In the genomic region with DNA sequence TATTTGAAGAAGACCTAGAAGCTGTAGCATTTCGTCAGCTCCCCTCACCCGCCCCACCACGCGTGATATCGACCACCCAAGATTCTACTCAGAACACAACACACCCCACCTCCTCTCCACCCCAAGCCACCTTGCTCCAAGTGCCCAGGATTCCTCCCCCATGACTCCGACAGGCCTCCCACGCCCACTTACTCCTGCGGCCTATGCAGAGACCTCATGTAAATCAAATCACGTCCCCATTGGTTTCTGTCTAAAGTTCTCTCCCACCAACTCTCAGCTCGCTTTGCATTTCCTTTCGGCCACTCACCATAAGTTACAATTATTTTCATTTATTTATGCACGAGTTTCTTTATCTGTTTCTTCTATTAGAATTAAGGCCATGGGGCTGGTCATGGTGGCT, we compare ENCODE assay signal across 1 cellular context.
TF ChIP-seq lines count a peak whose summit lies in the region.

No MANE protein-coding gene starts in this region.

TF ChIP-seq in GM23338, 12 proteins besides CTCF, POLR2A, EP300 and RAD21 (continued from another document):
- TF ChIP-seq, protein P1, sequence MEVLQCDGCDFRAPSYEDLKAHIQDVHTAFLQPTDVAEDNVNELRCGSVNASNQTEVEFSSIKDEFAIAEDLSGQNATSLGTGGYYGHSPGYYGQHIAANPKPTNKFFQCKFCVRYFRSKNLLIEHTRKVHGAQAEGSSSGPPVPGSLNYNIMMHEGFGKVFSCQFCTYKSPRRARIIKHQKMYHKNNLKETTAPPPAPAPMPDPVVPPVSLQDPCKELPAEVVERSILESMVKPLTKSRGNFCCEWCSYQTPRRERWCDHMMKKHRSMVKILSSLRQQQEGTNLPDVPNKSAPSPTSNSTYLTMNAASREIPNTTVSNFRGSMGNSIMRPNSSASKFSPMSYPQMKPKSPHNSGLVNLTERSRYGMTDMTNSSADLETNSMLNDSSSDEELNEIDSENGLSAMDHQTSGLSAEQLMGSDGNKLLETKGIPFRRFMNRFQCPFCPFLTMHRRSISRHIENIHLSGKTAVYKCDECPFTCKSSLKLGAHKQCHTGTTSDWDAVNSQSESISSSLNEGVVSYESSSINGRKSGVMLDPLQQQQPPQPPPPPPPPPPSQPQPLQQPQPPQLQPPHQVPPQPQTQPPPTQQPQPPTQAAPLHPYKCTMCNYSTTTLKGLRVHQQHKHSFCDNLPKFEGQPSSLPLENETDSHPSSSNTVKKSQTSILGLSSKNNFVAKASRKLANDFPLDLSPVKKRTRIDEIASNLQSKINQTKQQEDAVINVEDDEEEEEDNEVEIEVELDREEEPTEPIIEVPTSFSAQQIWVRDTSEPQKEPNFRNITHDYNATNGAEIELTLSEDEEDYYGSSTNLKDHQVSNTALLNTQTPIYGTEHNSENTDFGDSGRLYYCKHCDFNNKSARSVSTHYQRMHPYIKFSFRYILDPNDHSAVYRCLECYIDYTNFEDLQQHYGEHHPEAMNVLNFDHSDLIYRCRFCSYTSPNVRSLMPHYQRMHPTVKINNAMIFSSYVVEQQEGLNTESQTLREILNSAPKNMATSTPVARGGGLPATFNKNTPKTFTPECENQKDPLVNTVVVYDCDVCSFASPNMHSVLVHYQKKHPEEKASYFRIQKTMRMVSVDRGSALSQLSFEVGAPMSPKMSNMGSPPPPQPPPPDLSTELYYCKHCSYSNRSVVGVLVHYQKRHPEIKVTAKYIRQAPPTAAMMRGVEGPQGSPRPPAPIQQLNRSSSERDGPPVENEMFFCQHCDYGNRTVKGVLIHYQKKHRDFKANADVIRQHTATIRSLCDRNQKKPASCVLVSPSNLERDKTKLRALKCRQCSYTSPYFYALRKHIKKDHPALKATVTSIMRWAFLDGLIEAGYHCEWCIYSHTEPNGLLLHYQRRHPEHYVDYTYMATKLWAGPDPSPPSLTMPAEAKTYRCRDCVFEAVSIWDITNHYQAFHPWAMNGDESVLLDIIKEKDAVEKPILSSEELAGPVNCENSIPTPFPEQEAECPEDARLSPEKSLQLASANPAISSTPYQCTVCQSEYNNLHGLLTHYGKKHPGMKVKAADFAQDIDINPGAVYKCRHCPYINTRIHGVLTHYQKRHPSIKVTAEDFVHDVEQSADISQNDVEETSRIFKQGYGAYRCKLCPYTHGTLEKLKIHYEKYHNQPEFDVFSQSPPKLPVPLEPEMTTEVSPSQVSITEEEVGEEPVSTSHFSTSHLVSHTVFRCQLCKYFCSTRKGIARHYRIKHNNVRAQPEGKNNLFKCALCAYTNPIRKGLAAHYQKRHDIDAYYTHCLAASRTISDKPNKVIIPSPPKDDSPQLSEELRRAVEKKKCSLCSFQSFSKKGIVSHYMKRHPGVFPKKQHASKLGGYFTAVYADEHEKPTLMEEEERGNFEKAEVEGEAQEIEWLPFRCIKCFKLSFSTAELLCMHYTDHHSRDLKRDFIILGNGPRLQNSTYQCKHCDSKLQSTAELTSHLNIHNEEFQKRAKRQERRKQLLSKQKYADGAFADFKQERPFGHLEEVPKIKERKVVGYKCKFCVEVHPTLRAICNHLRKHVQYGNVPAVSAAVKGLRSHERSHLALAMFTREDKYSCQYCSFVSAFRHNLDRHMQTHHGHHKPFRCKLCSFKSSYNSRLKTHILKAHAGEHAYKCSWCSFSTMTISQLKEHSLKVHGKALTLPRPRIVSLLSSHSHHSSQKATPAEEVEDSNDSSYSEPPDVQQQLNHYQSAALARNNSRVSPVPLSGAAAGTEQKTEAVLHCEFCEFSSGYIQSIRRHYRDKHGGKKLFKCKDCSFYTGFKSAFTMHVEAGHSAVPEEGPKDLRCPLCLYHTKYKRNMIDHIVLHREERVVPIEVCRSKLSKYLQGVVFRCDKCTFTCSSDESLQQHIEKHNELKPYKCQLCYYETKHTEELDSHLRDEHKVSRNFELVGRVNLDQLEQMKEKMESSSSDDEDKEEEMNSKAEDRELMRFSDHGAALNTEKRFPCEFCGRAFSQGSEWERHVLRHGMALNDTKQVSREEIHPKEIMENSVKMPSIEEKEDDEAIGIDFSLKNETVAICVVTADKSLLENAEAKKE (CRISPR knock-in tag; IDR thresholded peaks at IDR 0.05) = no peak
- TF ChIP-seq POLR2AphosphoS5 (IDR thresholded peaks at IDR 0.05; ENCODE audit: low read depth) (no peak), ZNF331 (CRISPR knock-in tag; IDR thresholded peaks at IDR 0.05; ENCODE audit: low read depth) (no peak), CREB1 (CRISPR knock-in tag; IDR thresholded peaks at IDR 0.05; ENCODE audit: low read depth) (no peak), EZH2phosphoT487 (IDR thresholded peaks at IDR 0.05; ENCODE audit: unreplicated experiment) (no peak), ZNF114 (CRISPR knock-in tag; IDR thresholded peaks at IDR 0.05) (no peak), NANOG (IDR thresholded peaks at IDR 0.05; ENCODE audit: borderline replicate concordance) (no peak)
- TF ChIP-seq, protein P2, sequence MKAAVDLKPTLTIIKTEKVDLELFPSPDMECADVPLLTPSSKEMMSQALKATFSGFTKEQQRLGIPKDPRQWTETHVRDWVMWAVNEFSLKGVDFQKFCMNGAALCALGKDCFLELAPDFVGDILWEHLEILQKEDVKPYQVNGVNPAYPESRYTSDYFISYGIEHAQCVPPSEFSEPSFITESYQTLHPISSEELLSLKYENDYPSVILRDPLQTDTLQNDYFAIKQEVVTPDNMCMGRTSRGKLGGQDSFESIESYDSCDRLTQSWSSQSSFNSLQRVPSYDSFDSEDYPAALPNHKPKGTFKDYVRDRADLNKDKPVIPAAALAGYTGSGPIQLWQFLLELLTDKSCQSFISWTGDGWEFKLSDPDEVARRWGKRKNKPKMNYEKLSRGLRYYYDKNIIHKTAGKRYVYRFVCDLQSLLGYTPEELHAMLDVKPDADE (IDR thresholded peaks at IDR 0.05) = no peak
- TF ChIP-seq, protein P3, sequence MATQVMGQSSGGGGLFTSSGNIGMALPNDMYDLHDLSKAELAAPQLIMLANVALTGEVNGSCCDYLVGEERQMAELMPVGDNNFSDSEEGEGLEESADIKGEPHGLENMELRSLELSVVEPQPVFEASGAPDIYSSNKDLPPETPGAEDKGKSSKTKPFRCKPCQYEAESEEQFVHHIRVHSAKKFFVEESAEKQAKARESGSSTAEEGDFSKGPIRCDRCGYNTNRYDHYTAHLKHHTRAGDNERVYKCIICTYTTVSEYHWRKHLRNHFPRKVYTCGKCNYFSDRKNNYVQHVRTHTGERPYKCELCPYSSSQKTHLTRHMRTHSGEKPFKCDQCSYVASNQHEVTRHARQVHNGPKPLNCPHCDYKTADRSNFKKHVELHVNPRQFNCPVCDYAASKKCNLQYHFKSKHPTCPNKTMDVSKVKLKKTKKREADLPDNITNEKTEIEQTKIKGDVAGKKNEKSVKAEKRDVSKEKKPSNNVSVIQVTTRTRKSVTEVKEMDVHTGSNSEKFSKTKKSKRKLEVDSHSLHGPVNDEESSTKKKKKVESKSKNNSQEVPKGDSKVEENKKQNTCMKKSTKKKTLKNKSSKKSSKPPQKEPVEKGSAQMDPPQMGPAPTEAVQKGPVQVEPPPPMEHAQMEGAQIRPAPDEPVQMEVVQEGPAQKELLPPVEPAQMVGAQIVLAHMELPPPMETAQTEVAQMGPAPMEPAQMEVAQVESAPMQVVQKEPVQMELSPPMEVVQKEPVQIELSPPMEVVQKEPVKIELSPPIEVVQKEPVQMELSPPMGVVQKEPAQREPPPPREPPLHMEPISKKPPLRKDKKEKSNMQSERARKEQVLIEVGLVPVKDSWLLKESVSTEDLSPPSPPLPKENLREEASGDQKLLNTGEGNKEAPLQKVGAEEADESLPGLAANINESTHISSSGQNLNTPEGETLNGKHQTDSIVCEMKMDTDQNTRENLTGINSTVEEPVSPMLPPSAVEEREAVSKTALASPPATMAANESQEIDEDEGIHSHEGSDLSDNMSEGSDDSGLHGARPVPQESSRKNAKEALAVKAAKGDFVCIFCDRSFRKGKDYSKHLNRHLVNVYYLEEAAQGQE (IDR thresholded peaks at IDR 0.05; ENCODE audit: unreplicated experiment) = no peak
